In the genomic region with DNA sequence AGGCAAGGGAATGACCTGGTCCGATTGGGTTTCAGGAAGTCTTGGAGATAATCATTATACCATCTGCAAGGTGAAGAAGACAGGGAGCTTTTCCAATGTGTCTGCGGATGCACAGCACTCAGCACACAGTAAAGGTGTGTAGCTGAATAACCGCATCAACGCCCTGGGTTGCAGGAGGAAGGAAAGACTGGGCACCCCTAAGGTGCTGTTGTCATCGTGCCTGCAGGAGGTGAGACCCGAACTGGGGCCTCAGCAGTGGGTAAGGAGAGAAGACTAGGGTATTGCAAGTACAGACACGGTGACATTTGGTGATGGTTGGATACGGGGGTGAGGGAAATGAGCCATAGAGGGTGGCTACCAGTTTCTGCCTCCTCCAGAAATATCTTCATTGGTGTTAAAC, we compare ENCODE assay signal across 11 cellular contexts. TPM values are rescaled to one million over a fixed set of nuclear protein-coding genes. Genes with fewer than 3 reads are reported as not detected.
DNase-seq lines count a peak whose midpoint lies in the region; TF ChIP-seq lines count a peak whose summit lies in the region.
"Had no signal": no experiment of that assay in that cellular context is flagged by ENCODE, and none has a peak within 500 bp of the region (broad histone marks: within the 10 kb centered on the region; RNA-seq: fewer than 3 reads in every experiment).

No MANE protein-coding gene starts in this region.

- H3K4me3 ChIP-seq in SK-N-MC = peak overlapping the region; percentile 87
- no peak overlapping the region for H3K4me3 ChIP-seq in esophagus muscularis mucosa
- peak overlapping the region; percentile 64 for H3K4me3 ChIP-seq in parathyroid adenoma (ENCODE audit: low read depth, low read length)

- H3K4me1 Mint-ChIP-seq in activated CD4-positive, alpha-beta T cell treated with anti-CD3 and anti-CD28 coated beads, Interleukin-2, amount 10 ng/mL, durations not matched to agents 24 days and 14 days = peaks cover 24% of the 10 kb centered on the region

- H3K9ac ChIP-seq in SK-N-MC (ENCODE audit: insufficient read length) = no peak overlapping the region
- no peak overlapping the region for H3K9ac ChIP-seq in parathyroid adenoma

- no peaks in the 10 kb centered on the region for H3K9me3 Mint-ChIP-seq in activated CD4-positive, alpha-beta T cell treated with anti-CD3 and anti-CD28 coated beads, Interleukin-2, amount 10 ng/mL, durations not matched to agents 24 days and 14 days

- no peaks in the 10 kb centered on the region for H3K36me3 Mint-ChIP-seq in activated CD4-positive, alpha-beta T cell treated with anti-CD3 and anti-CD28 coated beads, Interleukin-2, amount 10 ng/mL, durations not matched to agents 24 days and 14 days (ENCODE audit: low read depth)

- H3K36me3 ChIP-seq in SK-N-MC (ENCODE audit: insufficient read depth, low read length) (no peaks in the 10 kb centered on the region), esophagus muscularis mucosa (peaks cover 0 to 6% (median 0%) of the 10 kb centered on the region in 4 donors), parathyroid adenoma (ENCODE audit: control insufficient read depth, insufficient read depth, low read length) (no peaks in the 10 kb centered on the region)

- no peaks in the 10 kb centered on the region for H3K79me2 ChIP-seq in parathyroid adenoma

- intact Hi-C loops in activated CD4-positive, alpha-beta T cell treated with anti-CD3 and anti-CD28 coated beads, Interleukin-2, amount 10 ng/mL, durations not matched to agents 24 days and 14 days (cut with micrococcal nuclease) = loop anchor here (5.0 kb wide), 1 partner anchor 169 kb away; no protein-coding TSS in a partner anchor
- intact Hi-C loops in esophagus muscularis mucosa (cut with DNase I) = loop anchor here (5.0 kb wide), 1 partner anchor 56 kb away; no protein-coding TSS in a partner anchor

- H3K9me3 ChIP-seq in SK-N-MC (ENCODE audit: low read depth, low read length) = no peaks in the 10 kb centered on the region
- H3K9me3 ChIP-seq in esophagus muscularis mucosa = no peaks in the 10 kb centered on the region
- no peaks in the 10 kb centered on the region for H3K9me3 ChIP-seq in parathyroid adenoma (ENCODE audit: control insufficient read depth, low read length)
- H3K9me3 ChIP-seq: A549 had no signal

- no peak overlapping the region for H2AFZ ChIP-seq in parathyroid adenoma

- peaks cover 37% of the 10 kb centered on the region for H3K27me3 Mint-ChIP-seq in activated CD4-positive, alpha-beta T cell treated with anti-CD3 and anti-CD28 coated beads, Interleukin-2, amount 10 ng/mL, durations not matched to agents 24 days and 14 days

- H3K27me3 ChIP-seq in esophagus muscularis mucosa (no peaks in the 10 kb centered on the region), parathyroid adenoma (ENCODE audit: control insufficient read depth, insufficient read depth, low read length) (no peaks in the 10 kb centered on the region)

- peak overlapping the region; percentile 39 for H3K4me3 Mint-ChIP-seq in activated CD4-positive, alpha-beta T cell treated with anti-CD3 and anti-CD28 coated beads, Interleukin-2, amount 10 ng/mL, durations not matched to agents 24 days and 14 days

- DNase-seq in activated CD4-positive, alpha-beta T cell treated with anti-CD3 and anti-CD28 coated beads, Interleukin-2, amount 10 ng/mL, durations not matched to agents 24 days and 14 days = no peak
- no peak for DNase-seq in activated CD4-positive, alpha-beta T cell treated with anti-CD3 and anti-CD28 coated beads for 48 hours
- DNase-seq in SK-N-MC (ENCODE audit: low read depth, low spot score) = no peak
- peak; percentile 55 for DNase-seq in esophagus muscularis mucosa (ENCODE audit: extremely low spot score)
- DNase-seq in OCI-M2 (lab: John Stamatoyannopoulos, UW; ENCODE audit: unreplicated experiment) = no peak
- DNase-seq in erythroblast (lab: John Stamatoyannopoulos, UW) = no peak
- DNase-seq in germinal center (ENCODE audit: low spot score) = no peak
- DNase-seq: activated T-cell treated with anti-CD3 and anti-CD28 coated beads, Interleukin-2, amount 50 U/mL, for 48 hours; RPMI8226 had no signal

- H3K4me1 ChIP-seq in esophagus muscularis mucosa = peaks cover 11 to 28% (median 26%) of the 10 kb centered on the region in 4 donors
- peaks cover 4% of the 10 kb centered on the region for H3K4me1 ChIP-seq in parathyroid adenoma

- TF ChIP-seq POLR2A in esophagus muscularis mucosa (IDR thresholded peaks at IDR 0.05; ENCODE audit: low read depth) (no peak), erythroblast (IDR thresholded peaks at IDR 0.05; ENCODE audit: low read length) (no peak)

- H3K27ac ChIP-seq in SK-N-MC (no peak overlapping the region), esophagus muscularis mucosa (replicated peaks in 1 of 4) (peak overlapping the region in 3 of 4 donors; percentile 76 to 91 (median 87)), parathyroid adenoma (peak overlapping the region; percentile 39)

- TF ChIP-seq CTCF in esophagus muscularis mucosa (IDR thresholded peaks at IDR 0.05) (no peak), parathyroid adenoma (IDR thresholded peaks at IDR 0.05) (no peak)

- no peak for TF ChIP-seq EP300 in esophagus muscularis mucosa (IDR thresholded peaks at IDR 0.05)

- WGBS in esophagus muscularis mucosa = 73% methylated on average over 8 of the region's 8 CpGs

- H3K27ac Mint-ChIP-seq in activated CD4-positive, alpha-beta T cell treated with anti-CD3 and anti-CD28 coated beads, Interleukin-2, amount 10 ng/mL, durations not matched to agents 24 days and 14 days = no peak overlapping the region

- H3K4me2 ChIP-seq in parathyroid adenoma (ENCODE audit: low read length) = peak overlapping the region; percentile 12

RNA-seq across cellular contexts. Expression of gene TRIM62, which starts 1.1 kb away (rescaled TPM):
- 3.1 and 3.2 TPM in 2 replicates for total RNA-seq in activated CD4-positive, alpha-beta T cell treated with anti-CD3 and anti-CD28 coated beads, Interleukin-2, amount 10 ng/mL, durations not matched to agents 24 days and 14 days
- 1 to 10 TPM; 5.0 to 9.3 (median 7.8) TPM for total RNA-seq in esophagus muscularis mucosa

Comparison
In these comparisons a context has a peak if more than half of its experiments do, and no peak if none do; other contexts are left out.
1. H3K4me3 ChIP-seq: peak in SK-N-MC (single experiment) and parathyroid adenoma (single experiment); none in esophagus muscularis mucosa (0 of 4).